17 cellular contexts compared by ENCODE assay signal in the genomic region with DNA sequence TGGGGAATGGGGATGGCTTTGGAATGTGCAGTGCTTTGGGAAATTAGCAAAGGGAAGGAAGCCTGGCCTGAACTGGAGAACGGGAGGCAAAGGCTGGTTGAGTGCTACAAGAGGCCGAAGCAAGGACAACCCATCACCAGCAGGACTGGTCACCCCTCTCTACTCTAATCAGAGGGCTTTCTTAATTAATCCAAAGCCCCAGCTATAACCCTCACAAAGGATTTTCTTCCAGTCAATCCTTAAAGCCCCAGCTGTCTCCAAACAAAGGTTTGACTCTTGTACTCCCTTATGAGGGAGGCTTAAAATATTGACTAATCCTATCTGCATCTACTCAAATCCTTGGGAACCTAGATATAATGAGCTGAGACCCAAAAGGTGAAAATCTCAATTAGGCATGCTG.
"Had no signal": no experiment of that assay in that cellular context is flagged by ENCODE, and none has a peak within 500 bp of the region (broad histone marks: within the 10 kb centered on the region; RNA-seq: fewer than 3 reads in every experiment).

No MANE protein-coding gene starts in this region.

- H3K27ac ChIP-seq: RWPE1 had no signal

- ATAC-seq: Panc1, PC-3, SK-N-SH treated with all-trans-retinoic acid at 6 μM for 48 hours had no signal

- DNase-seq: KBM-7, MV-4-11, NCI-H1048, NCI-H1105, NCI-H1417, NCI-H1436 treated with DMSO at 0.1 percent for 48 hours, NCI-H1694, NCI-H187 treated with DMSO at 0.1 percent for 48 hours, NCI-H2029 treated with DMSO at 0.1 percent for 48 hours, NCI-H2227 treated with DMSO at 0.1 percent for 48 hours, NCI-H526, PC-3, SHP77, T-helper 1 cell had no signal
